In genomic region chr16:12803203-12804093, GRCh38 we compare ENCODE assay signal across 8 cellular contexts. TPM values are rescaled to one million over a fixed set of nuclear protein-coding genes. Genes with fewer than 3 reads are reported as not detected.
A peak's percentile ranks its signal among the peaks of the same experiment; 100 is the strongest.
DNase-seq lines count a peak whose midpoint lies in the region; ATAC-seq and TF ChIP-seq lines count a peak whose summit lies in the region.

A gene with protein sequence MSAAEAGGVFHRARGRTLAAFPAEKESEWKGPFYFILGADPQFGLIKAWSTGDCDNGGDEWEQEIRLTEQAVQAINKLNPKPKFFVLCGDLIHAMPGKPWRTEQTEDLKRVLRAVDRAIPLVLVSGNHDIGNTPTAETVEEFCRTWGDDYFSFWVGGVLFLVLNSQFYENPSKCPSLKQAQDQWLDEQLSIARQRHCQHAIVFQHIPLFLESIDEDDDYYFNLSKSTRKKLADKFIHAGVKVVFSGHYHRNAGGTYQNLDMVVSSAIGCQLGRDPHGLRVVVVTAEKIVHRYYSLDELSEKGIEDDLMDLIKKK (minus strand): TSS chr16:12803887. CDS start chr16:12803776, 111 bp downstream.

- no peaks in the 10 kb centered on the region for H3K9me3 ChIP-seq in OCI-LY7 (ENCODE audit: low read length)
- no peaks in the 10 kb centered on the region for H3K9me3 ChIP-seq in mucosa of descending colon

- H3K4me1 ChIP-seq in OCI-LY7 (ENCODE audit: insufficient read depth, low read length, poor library complexity, severe bottlenecking) (peaks cover 21% of the 10 kb centered on the region), mucosa of descending colon (ENCODE audit: low read depth) (peaks cover 4% of the 10 kb centered on the region)

- TF ChIP-seq CTCF in OCI-LY7 (conservative IDR thresholded peaks at IDR 0.05; ENCODE audit: low read length) (no peak), epithelial cell of esophagus (IDR thresholded peaks at IDR 0.05; ENCODE audit: insufficient read depth, low read depth, low read length, missing control alignments) (no peak), mucosa of descending colon (IDR thresholded peaks at IDR 0.05) (no peak)

- H4K20me1 ChIP-seq in OCI-LY7 (ENCODE audit: insufficient read depth, low read length) = no peaks in the 10 kb centered on the region

- peak within 1 kb of the TSS; percentile 90 for H3K4me2 ChIP-seq in OCI-LY7 (ENCODE audit: low read length)

- H3K9me2 ChIP-seq in OCI-LY7 (ENCODE audit: insufficient read depth, low read length) = no peaks in the 10 kb centered on the region

- CTCF ChIA-PET in OCI-LY7 (lab: Charles Lee; ENCODE audit: unreplicated experiment) = no interaction called here

- ATAC-seq in GM21367 (IDR thresholded peaks at IDR 0.05; ENCODE audit: unreplicated experiment) (peak; percentile 71), mucosa of descending colon (peak; percentile 98)

- BruUV-seq in OCI-LY7 (replicated peaks; lab: Mats Ljungman, UMichigan) = no TSS peak

- H2AFZ ChIP-seq in OCI-LY7 (ENCODE audit: low read length) = peak within 1 kb of the TSS; percentile 76

- POLR2A ChIA-PET in OCI-LY7 (lab: Charles Lee) = interaction anchor here (0.6 to 1.4 kb wide), 6 partner anchors 12 to 629 kb away, joined by 3 to 6 read pairs (median 3); no protein-coding TSS in a partner anchor

- peaks cover 27% of the 10 kb centered on the region; the same call in 1 of the 2 replicates for H3K79me2 ChIP-seq in OCI-LY7 (ENCODE audit: insufficient read depth, low read depth, low read length)

- H3K4me3 ChIP-seq in OCI-LY7 (ENCODE audit: low read depth, low read length, poor library complexity, severe bottlenecking) (peak within 1 kb of the TSS; percentile 86), epithelial cell of esophagus (ENCODE audit: low read length) (peak within 1 kb of the TSS; percentile 40), mucosa of descending colon (peak within 1 kb of the TSS; percentile 46)

- H3K27ac ChIP-seq in OCI-LY7 (ENCODE audit: low read depth, low read length, poor library complexity, severe bottlenecking) = peak within 1 kb of the TSS; percentile 77

- intact Hi-C loops in OCI-LY7 (cut with micrococcal nuclease; ENCODE audit: unreplicated experiment) (loop anchor here (2.0 to 5.0 kb wide), 5 partner anchors 227 to 1921 kb away; no protein-coding TSS in a partner anchor), mucosa of descending colon (cut with DNase I, micrococcal nuclease) (no loop called here)

- DNase-seq in COLO829 (ENCODE audit: low spot score) = peak; percentile 95
- DNase-seq in HUDEP-2 (lab: John Stamatoyannopoulos, UW; ENCODE audit: unreplicated experiment in 76 of 76) = peak; percentile 44 to 96 (median 89)
- DNase-seq in OCI-LY7 (ENCODE audit: low spot score) = peak; percentile 95
- DNase-seq in activated T-cell treated with anti-CD3 and anti-CD28 coated beads for 4 hours = peak; percentile 86
- peak; percentile 32 for DNase-seq in epithelial cell of esophagus (ENCODE audit: low read depth)
- DNase-seq in mucosa of descending colon = peak; percentile 92 to 96 (median 96)
- peak; percentile 86 to 89 for DNase-seq in stimulated activated CD8-positive, alpha-beta memory T cell treated with anti-CD3 and anti-CD28 coated beads, Interleukin-2, amount 100 ng/mL, for 48 hours (ENCODE audit: low read depth in 2 of 2)

- H3K36me3 ChIP-seq in OCI-LY7 (ENCODE audit: insufficient read depth, low read length) = no peaks in the 10 kb centered on the region
- H3K36me3 ChIP-seq in mucosa of descending colon (ENCODE audit: low read depth) = no peaks in the 10 kb centered on the region

RNA-seq across cellular contexts. Expression of the gene that starts here (rescaled TPM):
- 8.6 and 9.4 TPM in 2 replicates for total RNA-seq in OCI-LY7 (2014; rRNA removed; shearing (Covaris generic))
- total RNA-seq in OCI-LY7 (2022) (12.3 and 14.2 TPM in 2 replicates), mucosa of descending colon (10 to 100 TPM; 18.9 to 25.0 (median 23.4) TPM)

Comparison
In these comparisons a context has a peak if more than half of its experiments do, and no peak if none do; other contexts are left out.
1. Peak in every context shown above with its lines: DNase-seq, ATAC-seq, H3K4me3 ChIP-seq and H3K27ac ChIP-seq.
2. DNase-seq: peak in every context shown above with its lines; median percentile 96 in mucosa of descending colon; 95 in COLO829; 95 in OCI-LY7; 89 in HUDEP-2; 88 in stimulated activated CD8-positive, alpha-beta memory T cell treated with anti-CD3 and anti-CD28 coated beads, Interleukin-2, amount 100 ng/mL, for 48 hours; 86 in activated T-cell treated with anti-CD3 and anti-CD28 coated beads for 4 hours; 32 in epithelial cell of esophagus.